Comparison of ENCODE assay signal across 9 cellular contexts in the genomic region with DNA sequence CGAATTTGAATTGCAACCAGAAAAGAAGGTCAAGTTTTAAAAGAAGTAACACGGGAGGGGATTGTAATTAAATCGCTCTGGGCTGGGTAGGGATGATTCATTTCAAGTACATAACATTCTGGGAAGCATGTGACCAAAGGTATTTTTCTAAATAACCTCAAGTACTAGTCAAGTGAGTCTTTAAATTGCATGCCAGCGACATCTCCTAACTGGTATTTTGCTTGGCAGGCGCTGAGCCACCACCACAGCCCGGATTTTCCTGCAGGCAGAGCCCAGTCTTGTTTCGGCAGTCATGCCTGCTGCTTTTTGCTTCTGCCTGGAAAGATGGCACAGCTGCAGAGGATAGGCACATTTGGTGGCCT.
DNase-seq lines count a peak whose midpoint lies in the region; ATAC-seq lines count a peak whose summit lies in the region.
"Had no signal": no experiment of that assay in that cellular context is flagged by ENCODE, and none has a peak within 500 bp of the region (broad histone marks: within the 10 kb centered on the region; RNA-seq: fewer than 3 reads in every experiment).

No MANE protein-coding gene starts in this region.

- peak overlapping the region; percentile 89 for H3K27ac ChIP-seq in epithelial cell of prostate

- no peak for ATAC-seq in GM19328 (IDR thresholded peaks at IDR 0.05; ENCODE audit: unreplicated experiment)

- DNase-seq in AG20443 (ENCODE audit: low spot score), result peak; percentile 84
- DNase-seq in NCI-H2196 treated with DMSO at 0.1 percent for 48 hours (lab: John Stamatoyannopoulos, UW; ENCODE audit: unreplicated experiment), result peak; percentile 18
- DNase-seq in epithelial cell of prostate (ENCODE audit: low read depth, low spot score), result peak; percentile 76
- peak; percentile 55 for DNase-seq in non-pigmented ciliary epithelial cell (ENCODE audit: low read depth)
- no peak for DNase-seq in activated CD4-positive, alpha-beta T cell treated with anti-CD3 and anti-CD28 coated beads, Interleukin-2, amount 50 U/mL, for 4 hours
- DNase-seq in activated gamma-delta T cell treated with Interleukin-2 at 50 U/mL for 16 hours, result no peak
- DNase-seq in activated CD4-positive, CD25-positive, alpha-beta regulatory T cell treated with anti-CD3 and anti-CD28 coated beads, Interleukin-2, amount 50 U/mL, for 72 hours, result no peak
- DNase-seq: stimulated activated naive CD4-positive, alpha-beta T cell had no signal

Comparison
In these comparisons a context has a peak if more than half of its experiments do, and no peak if none do; other contexts are left out.
1. DNase-seq: peak in AG20443 (single experiment), NCI-H2196 treated with DMSO at 0.1 percent for 48 hours (single experiment), epithelial cell of prostate (single experiment) and non-pigmented ciliary epithelial cell (single experiment); none in activated CD4-positive, alpha-beta T cell treated with anti-CD3 and anti-CD28 coated beads, Interleukin-2, amount 50 U/mL, for 4 hours (0 of 2), activated gamma-delta T cell treated with Interleukin-2 at 50 U/mL for 16 hours (single experiment) and activated CD4-positive, CD25-positive, alpha-beta regulatory T cell treated with anti-CD3 and anti-CD28 coated beads, Interleukin-2, amount 50 U/mL, for 72 hours (single experiment).